25 cellular contexts compared by ENCODE assay signal in genomic region chr5:171714851-171715250, GRCh38.
"Had no signal": no experiment of that assay in that cellular context is flagged by ENCODE, and none has a peak within 500 bp of the region (broad histone marks: within the 10 kb centered on the region; RNA-seq: fewer than 3 reads in every experiment).

No MANE protein-coding gene starts in this region.

- H3K4me3 ChIP-seq: gastrocnemius medialis, hepatocyte, neural progenitor cell, prostate gland, sigmoid colon, testis, tibial artery, upper lobe of right lung, vagina had no signal

- H3K9me3 ChIP-seq: gastrocnemius medialis, prostate gland, testis, upper lobe of right lung, vagina had no signal

- H3K27me3 ChIP-seq: gastrocnemius medialis, hepatocyte, neural progenitor cell, sigmoid colon, testis, upper lobe of right lung, vagina had no signal

- H3K27ac ChIP-seq: epithelial cell of prostate, gastrocnemius medialis, hepatocyte, neural progenitor cell, prostate gland, sigmoid colon, testis, tibial artery, upper lobe of right lung, vagina had no signal

- ATAC-seq: esophagus mucosa; gastrocnemius medialis; left ventricle myocardium superior; naive thymus-derived CD4-positive, alpha-beta T cell; stimulated activated effector memory CD8-positive, alpha-beta T cell treated with anti-CD3 and anti-CD28 coated beads, Interleukin-12 subunit alpha, Interleukin-12 subunit beta, amount 100 ng/mL, for 72 hours; upper lobe of right lung had no signal

- H3K4me1 ChIP-seq: gastrocnemius medialis, neural progenitor cell, prostate gland, sigmoid colon, testis, tibial artery, upper lobe of right lung, vagina had no signal

- DNase-seq: cerebellar nuclear complex; cortex of kidney; effector CD4-positive, alpha-beta T cell; foreskin fibroblast; gastrocnemius medialis; kidney glomerular epithelial cell; left ventricle myocardium superior; mesenchymal stem cell; midbrain; naive thymus-derived CD4-positive, alpha-beta T cell; sigmoid colon; stimulated activated CD4-positive, alpha-beta T cell treated with anti-CD3 and anti-CD28 coated beads, Interleukin-2, amount 100 ng/mL, for 24 hours; stimulated activated CD4-positive, alpha-beta T cell treated with anti-CD3 and anti-CD28 coated beads, Interleukin-4, amount 100 ng/mL, for 24 hours; stimulated activated naive CD4-positive, alpha-beta T cell treated with Interleukin-2 at 50 U/mL for 16 hours; substantia nigra; testis; upper lobe of right lung had no signal

- H3K36me3 ChIP-seq: gastrocnemius medialis, neural progenitor cell, prostate gland, sigmoid colon, tibial artery, upper lobe of right lung, vagina had no signal
